8 cellular contexts compared by ENCODE assay signal in the genomic region with DNA sequence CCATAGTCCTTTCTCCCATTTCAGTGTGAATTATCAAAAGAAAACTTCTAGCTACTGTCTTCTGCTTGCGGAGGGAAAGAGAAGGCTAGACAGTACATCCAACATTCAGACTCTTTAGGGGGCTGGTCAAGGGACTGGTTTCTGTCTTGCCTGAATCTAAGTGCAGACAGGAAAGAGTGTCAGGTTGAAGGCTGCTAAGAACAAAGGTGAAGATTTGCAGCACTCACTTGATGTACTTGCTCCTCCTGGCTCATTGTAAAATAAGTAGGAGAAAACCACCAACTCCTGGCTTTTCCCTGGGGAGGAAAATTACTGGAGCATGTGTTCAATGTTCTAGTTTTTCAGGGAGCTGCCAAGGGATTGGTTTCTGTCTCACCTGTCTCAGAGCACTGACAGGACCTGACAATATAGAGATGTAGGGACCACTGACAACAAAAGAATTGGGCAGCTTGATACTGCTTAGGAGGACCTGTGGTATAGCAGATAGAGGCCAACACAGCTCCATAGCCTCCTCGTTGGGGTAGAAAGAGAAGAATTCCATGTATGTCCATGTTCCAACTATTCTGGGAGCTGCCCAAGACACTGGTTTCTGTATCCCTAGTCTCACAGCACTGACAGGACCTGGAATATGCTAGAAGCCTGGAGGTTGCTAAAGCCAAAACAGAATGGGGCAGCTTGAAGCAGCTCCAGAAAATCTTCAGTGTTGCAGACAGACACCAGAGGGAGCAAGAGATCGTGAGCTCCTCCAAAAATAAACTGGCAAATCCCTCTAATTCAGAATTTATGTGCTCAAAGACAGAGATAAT. TPM values are rescaled to one million over a fixed set of nuclear protein-coding genes. Genes with fewer than 3 reads are reported as not detected.
DNase-seq lines count a peak whose midpoint lies in the region; ATAC-seq and TF ChIP-seq lines count a peak whose summit lies in the region.

No MANE protein-coding gene starts in this region.

- TF ChIP-seq CTCF in AG10803 (conservative IDR thresholded peaks at IDR 0.05; ENCODE audit: low read length), result peak; percentile 91
- peak; percentile 21 for TF ChIP-seq CTCF in psoas muscle (IDR thresholded peaks at IDR 0.05)

- intact Hi-C loops in psoas muscle (cut with DNase I), result no loop called here

- no peak overlapping the region for H3K27ac ChIP-seq in psoas muscle

- H3K9me3 ChIP-seq in psoas muscle, result no peaks in the 10 kb centered on the region

- no peaks in the 10 kb centered on the region for H3K27me3 ChIP-seq in psoas muscle (ENCODE audit: insufficient read depth in 3 of 3, low read length in 2 of 3)

- no peaks in the 10 kb centered on the region for H3K36me3 ChIP-seq in psoas muscle (ENCODE audit: insufficient read depth in 1 of 2, low read depth in 1 of 2)

- peak; percentile 60 for DNase-seq in AG10803 (ENCODE audit: low read depth)
- DNase-seq in NOMO-1 treated with dmso at 0.1 percent for 144 hours (lab: John Stamatoyannopoulos, UW; ENCODE audit: unreplicated experiment), result peak; percentile 19
- DNase-seq in fibroblast of gingiva (ENCODE audit: low read depth), result peak; percentile 50
- DNase-seq in psoas muscle, result no peak
- DNase-seq in NCI-H526 treated with DMSO at 0.1 percent for 48 hours (lab: John Stamatoyannopoulos, UW), result no peak
- DNase-seq in DMS79 treated with DMSO at 0.1 percent for 48 hours (lab: John Stamatoyannopoulos, UW), result no peak

- H3K4me1 ChIP-seq in psoas muscle, result no peaks in the 10 kb centered on the region

- ATAC-seq in GM18511 (IDR thresholded peaks at IDR 0.05; ENCODE audit: unreplicated experiment) (peak; percentile 54), psoas muscle (no peak), GM18498 (IDR thresholded peaks at IDR 0.05; ENCODE audit: unreplicated experiment) (no peak)

- WGBS in psoas muscle, 3 donors, result 35 to 39% (median 38%) methylated on average over 3 of the region's 3 CpGs

- H3K4me3 ChIP-seq in AG10803 (ENCODE audit: low read length) (no peak overlapping the region), psoas muscle (no peak overlapping the region)

RNA-seq across cellular contexts. Expression of gene MMP12, which starts 39.7 kb away (rescaled TPM):
- total RNA-seq in psoas muscle, result not detected
- polyA plus RNA-seq in psoas muscle, result not detected

RNA-seq across cellular contexts. Expression of gene MMP13, which starts 41.1 kb away (rescaled TPM):
- total RNA-seq in psoas muscle, result not detected
- not detected for polyA plus RNA-seq in psoas muscle

Comparison
In these comparisons a context has a peak if more than half of its experiments do, and no peak if none do; other contexts are left out.
1. DNase-seq: peak in AG10803 (single experiment), NOMO-1 treated with dmso at 0.1 percent for 144 hours (single experiment) and fibroblast of gingiva (single experiment); none in psoas muscle (0 of 2), NCI-H526 treated with DMSO at 0.1 percent for 48 hours (single experiment) and DMS79 treated with DMSO at 0.1 percent for 48 hours (single experiment).